18 cellular contexts compared by ENCODE assay signal in the genomic region with DNA sequence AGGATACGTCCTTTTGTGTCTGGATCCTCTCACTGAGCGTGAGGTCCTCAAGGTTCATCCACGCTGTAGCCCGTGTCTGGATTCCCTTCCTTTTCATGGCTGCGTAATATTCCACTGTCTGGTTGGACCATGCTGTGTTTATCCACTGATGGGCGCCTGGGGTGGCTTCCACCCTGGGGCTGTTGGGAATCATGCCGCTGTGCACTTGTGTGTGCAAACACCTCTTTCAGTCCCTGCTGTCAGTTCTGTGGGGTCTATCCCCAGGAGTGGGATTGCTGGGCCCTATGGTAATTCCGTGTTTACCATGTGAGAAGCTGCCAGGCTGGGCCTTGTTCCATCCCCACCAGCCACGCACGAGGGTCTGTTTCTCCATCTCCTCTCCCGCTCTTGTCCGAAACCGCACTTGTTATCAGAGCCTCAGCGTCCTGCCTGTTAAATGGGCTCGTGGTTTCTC.
"Had no signal": no experiment of that assay in that cellular context is flagged by ENCODE, and none has a peak within 500 bp of the region (broad histone marks: within the 10 kb centered on the region; RNA-seq: fewer than 3 reads in every experiment).

No MANE protein-coding gene starts in this region.

- H3K9ac ChIP-seq: parathyroid adenoma had no signal

- H3K9me3 ChIP-seq: gastroesophageal sphincter, upper lobe of left lung had no signal

- H2AFZ ChIP-seq: parathyroid adenoma had no signal

- H3K27me3 ChIP-seq: gastroesophageal sphincter, upper lobe of left lung had no signal

- H3K4me3 ChIP-seq: coronary artery, gastroesophageal sphincter, left ventricle myocardium inferior, SK-N-MC, upper lobe of left lung had no signal

- H3K36me3 ChIP-seq: gastroesophageal sphincter, left ventricle myocardium inferior, upper lobe of left lung had no signal

- H3K27ac ChIP-seq: epithelial cell of prostate, gastroesophageal sphincter, left ventricle myocardium inferior, parathyroid adenoma, SK-N-MC, upper lobe of left lung had no signal

- ATAC-seq: activated T-cell treated with anti-CD3 and anti-CD28 coated beads, Interleukin-2, amount 50 U/mL, for 4 hours; gastroesophageal sphincter; stimulated activated naive B cell treated with anti-CD40 and anti-IgM and Interleukin-4, amounts not matched to agents 10 μg/mL and 1 μg/mL and 100 μg/mL, for 72 hours had no signal

- DNase-seq: activated CD4-positive, alpha-beta T cell treated with anti-CD3 and anti-CD28 coated beads, Interleukin-2, amount 50 U/mL, for 4 hours; activated CD4-positive, CD25-positive, alpha-beta regulatory T cell; activated gamma-delta T cell treated with Interleukin-2 at 50 U/mL for 16 hours; activated T-cell treated with anti-CD3 and anti-CD28 coated beads, Interleukin-2, amount 50 U/mL, for 4 hours; caudate nucleus; effector CD8-positive, alpha-beta T cell; kidney; left ventricle myocardium inferior; mesendoderm; retina; stimulated activated CD4-positive, alpha-beta T cell treated with anti-CD3 and anti-CD28 coated beads, Interleukin-1b, Interleukin-23, amount 100 ng/mL, for 48 hours; stimulated activated naive B cell treated with anti-CD40 and anti-IgM and Interleukin-4, amounts not matched to agents 10 μg/mL and 1 μg/mL and 100 μg/mL, for 72 hours; upper lobe of left lung had no signal
